Comparison of ENCODE assay signal across 1 cellular context in genomic region chr2:56522605-56523089, GRCh38.
A peak's percentile ranks its signal among the peaks of the same experiment; 100 is the strongest.
TF ChIP-seq lines count a peak whose summit lies in the region.

No MANE protein-coding gene starts in this region.

TF ChIP-seq in HEK293, 187 proteins besides CTCF, POLR2A, EP300 and RAD21 (continued from another document):
- TF ChIP-seq ZSCAN5A (tag by site-specific recombination; IDR thresholded peaks at IDR 0.05) (no peak), ZNF391 (tag by site-specific recombination; IDR thresholded peaks at IDR 0.05; ENCODE audit: borderline replicate concordance, low read depth) (no peak), ZNF600 (tag by site-specific recombination; IDR thresholded peaks at IDR 0.05) (0 out of 2 replicates have a peak, but pooled peaks have one; percentile 46), PRDM1 (tag by site-specific recombination; IDR thresholded peaks at IDR 0.05) (no peak), ZNF621 (tag by site-specific recombination; IDR thresholded peaks at IDR 0.05) (no peak), GLIS1 (tag by site-specific recombination; IDR thresholded peaks at IDR 0.05) (no peak), YY2 (tag by site-specific recombination; IDR thresholded peaks at IDR 0.05) (no peak), ZNF24 (tag by site-specific recombination; IDR thresholded peaks at IDR 0.05) (peak; percentile 58; the same call in 1 of the 2 replicates), KLF16 (tag by site-specific recombination; IDR thresholded peaks at IDR 0.05) (no peak), BCL11B (tag by site-specific recombination; IDR thresholded peaks at IDR 0.05; ENCODE audit: low read depth) (no peak), TRIM28 (IDR thresholded peaks at IDR 0.05; ENCODE audit: borderline replicate concordance, low read length) (peak; percentile 48; the same call in 1 of the 2 replicates), KLF8 (tag by site-specific recombination; IDR thresholded peaks at IDR 0.05) (no peak), ZNF19 (tag by site-specific recombination; IDR thresholded peaks at IDR 0.05; ENCODE audit: low read depth) (no peak), ZNF660 (tag by site-specific recombination; IDR thresholded peaks at IDR 0.05) (0 out of 2 replicates have a peak, but pooled peaks have one; percentile 20), OSR2 (tag by site-specific recombination; IDR thresholded peaks at IDR 0.05) (peak; percentile 48; the same call in 1 of the 2 replicates), ZNF521 (tag by site-specific recombination; IDR thresholded peaks at IDR 0.05) (no peak), YY1 (tag by site-specific recombination; IDR thresholded peaks at IDR 0.05) (no peak), GLIS2 (tag by site-specific recombination; IDR thresholded peaks at IDR 0.05) (no peak)
- TF ChIP-seq, protein P1, sequence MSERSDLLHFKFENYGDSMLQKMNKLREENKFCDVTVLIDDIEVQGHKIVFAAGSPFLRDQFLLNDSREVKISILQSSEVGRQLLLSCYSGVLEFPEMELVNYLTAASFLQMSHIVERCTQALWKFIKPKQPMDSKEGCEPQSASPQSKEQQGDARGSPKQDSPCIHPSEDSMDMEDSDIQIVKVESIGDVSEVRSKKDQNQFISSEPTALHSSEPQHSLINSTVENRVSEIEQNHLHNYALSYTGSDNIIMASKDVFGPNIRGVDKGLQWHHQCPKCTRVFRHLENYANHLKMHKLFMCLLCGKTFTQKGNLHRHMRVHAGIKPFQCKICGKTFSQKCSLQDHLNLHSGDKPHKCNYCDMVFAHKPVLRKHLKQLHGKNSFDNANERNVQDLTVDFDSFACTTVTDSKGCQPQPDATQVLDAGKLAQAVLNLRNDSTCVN (tag by site-specific recombination; optimal IDR thresholded peaks at IDR 0.05): no peak
